ENCODE assay signal across 8 cellular contexts in the genomic region with DNA sequence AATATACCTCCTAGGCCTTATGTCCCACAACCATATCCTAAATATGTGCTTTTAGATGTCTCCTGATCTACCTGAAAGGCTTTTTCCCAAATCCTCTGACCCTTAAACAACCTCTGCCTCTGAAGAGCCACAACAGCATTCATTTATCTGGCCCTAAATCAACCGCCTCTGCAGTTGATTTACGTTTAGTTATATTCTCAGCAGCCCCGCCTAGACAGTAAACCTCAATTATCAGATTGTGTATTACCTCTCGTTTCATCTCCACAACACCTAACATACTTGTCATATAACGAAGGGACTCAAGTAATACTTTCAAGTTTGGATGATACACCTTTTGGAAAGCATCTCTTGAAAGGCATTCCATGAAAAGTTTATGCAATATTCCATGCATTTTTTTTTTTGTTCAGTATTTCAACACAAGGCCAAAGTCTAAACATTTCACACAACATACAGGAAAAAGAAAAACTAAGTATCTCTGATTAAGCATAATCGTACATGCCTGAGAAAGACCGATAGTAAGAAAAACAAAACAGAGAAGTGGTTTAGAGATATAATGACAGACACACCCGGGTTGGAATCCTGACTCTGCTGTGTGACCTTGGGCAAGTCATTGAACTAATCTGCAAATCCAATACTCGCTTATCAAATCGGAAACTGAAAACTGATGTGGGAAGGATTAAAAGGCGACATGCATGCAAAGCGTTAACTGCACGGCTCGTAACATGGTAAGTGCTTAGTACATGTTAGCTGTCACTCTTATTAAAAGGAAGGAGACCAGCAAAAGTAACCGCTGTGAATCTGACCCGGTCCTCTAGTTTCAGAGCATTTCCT. TPM values are rescaled to one million over a fixed set of nuclear protein-coding genes. Genes with fewer than 3 reads are reported as not detected.
DNase-seq lines count a peak whose midpoint lies in the region; ATAC-seq and TF ChIP-seq lines count a peak whose summit lies in the region.

No MANE protein-coding gene starts in this region.

- H3K4me1 Mint-ChIP-seq in activated T-cell treated with anti-CD3 and anti-CD28 coated beads, Interleukin-2, amount 50 U/mL, for 4 hours (ENCODE audit: low read depth), result peaks cover 53% of the 10 kb centered on the region

- intact Hi-C loops in Panc1 (cut with micrococcal nuclease; ENCODE audit: unreplicated experiment), result no loop called here

- no peaks in the 10 kb centered on the region for H3K9me3 Mint-ChIP-seq in activated T-cell treated with anti-CD3 and anti-CD28 coated beads, Interleukin-2, amount 50 U/mL, for 4 hours

- no peak for TF ChIP-seq CTCF in Panc1 (IDR thresholded peaks at IDR 0.05)

- in situ Hi-C loops in Panc1 (cut with HindIII; ENCODE audit: low pct_unique_long_range_greater_than_20kb, low sequenced_read_pairs), result no loop called here

- TSS peak; percentile 77 for BruUV-seq in Panc1 (replicated peaks; lab: Mats Ljungman, UMichigan)

- H3K27me3 Mint-ChIP-seq in activated T-cell treated with anti-CD3 and anti-CD28 coated beads, Interleukin-2, amount 50 U/mL, for 4 hours (ENCODE audit: low read depth), result no peaks in the 10 kb centered on the region

- peaks cover 8% of the 10 kb centered on the region for H3K4me1 ChIP-seq in Panc1 (ENCODE audit: control insufficient read depth, insufficient read depth, low read length)

- POLR2A ChIA-PET in Panc1 (lab: Charles Lee), result no interaction called here

- peak; percentile 23 to 39 for ATAC-seq in activated T-cell treated with anti-CD3 and anti-CD28 coated beads, Interleukin-2, amount 50 U/mL, for 4 hours
- no peak for ATAC-seq in Panc1
- ATAC-seq in HG02588 (IDR thresholded peaks at IDR 0.05; ENCODE audit: unreplicated experiment), result no peak
- ATAC-seq in GM21367 (IDR thresholded peaks at IDR 0.05; ENCODE audit: unreplicated experiment), result no peak

- H3K9me3 ChIP-seq in Panc1 (ENCODE audit: control insufficient read depth, insufficient read depth, low read depth, low read length), result no peaks in the 10 kb centered on the region

- peaks cover 17% of the 10 kb centered on the region for H3K36me3 Mint-ChIP-seq in activated T-cell treated with anti-CD3 and anti-CD28 coated beads, Interleukin-2, amount 50 U/mL, for 4 hours (ENCODE audit: insufficient read depth)

- H3K36me3 ChIP-seq in Panc1 (ENCODE audit: control insufficient read depth, insufficient read depth, low read length), result no peaks in the 10 kb centered on the region; the same call in 1 of the 2 replicates

- H3K27ac ChIP-seq in Panc1 (ENCODE audit: low read length), result peak overlapping the region; percentile 66; the same call in 1 of the 2 replicates

- DNase-seq in activated T-cell treated with anti-CD3 and anti-CD28 coated beads, Interleukin-2, amount 50 U/mL, for 4 hours, result no peak
- DNase-seq in activated T-cell treated with anti-CD3 and anti-CD28 coated beads, Interleukin-2, amount 50 U/mL, for 48 hours, result no peak
- DNase-seq in Panc1 (ENCODE audit: low read depth, low spot score) (no peak), fibroblast of peridontal ligament (ENCODE audit: extremely low read depth) (peak; percentile 3), skeletal muscle cell (ENCODE audit: low read depth) (no peak), HPDE6-E6E7 (ENCODE audit: extremely low spot score) (no peak)

- peak overlapping the region; percentile 95 for H3K4me3 Mint-ChIP-seq in activated T-cell treated with anti-CD3 and anti-CD28 coated beads, Interleukin-2, amount 50 U/mL, for 4 hours

- CTCF ChIA-PET in Panc1 (lab: Charles Lee), result no interaction called here

- H3K27me3 ChIP-seq in Panc1 (ENCODE audit: control insufficient read depth, insufficient read depth, low read length), result no peaks in the 10 kb centered on the region

- H3K4me3 ChIP-seq in Panc1 (ENCODE audit: low read depth in 2 of 2, low read length in 2 of 2) (peak overlapping the region; percentile 76 to 92), skeletal muscle cell (ENCODE audit: low read depth, low read length) (peak overlapping the region; percentile 95)

RNA-seq across cellular contexts. Expression of a gene that starts 0.8 kb away (rescaled TPM):
- total RNA-seq in activated T-cell treated with anti-CD3 and anti-CD28 coated beads, Interleukin-2, amount 50 U/mL, for 4 hours, result 10 to 100 TPM; 34.8 to 40.4 (median 36.5) TPM
- total RNA-seq in Panc1 (2021; ENCODE audit: unreplicated experiment), result 18.7 TPM
- polyA plus RNA-seq in Panc1 (2012; ENCODE audit: insufficient read length), result 12.3 TPM

RNA-seq across cellular contexts. Expression of a gene that starts 52.0 kb away (rescaled TPM):
- 10 to 100 TPM; 42.8 to 48.1 (median 46.1) TPM for total RNA-seq in activated T-cell treated with anti-CD3 and anti-CD28 coated beads, Interleukin-2, amount 50 U/mL, for 4 hours
- 22.8 TPM for total RNA-seq in Panc1 (2021; ENCODE audit: unreplicated experiment)
- 12.6 TPM for polyA plus RNA-seq in Panc1 (2012; ENCODE audit: insufficient read length)

Comparison
In these comparisons a context has a peak if more than half of its experiments do, and no peak if none do; other contexts are left out.
1. ATAC-seq: peak in activated T-cell treated with anti-CD3 and anti-CD28 coated beads, Interleukin-2, amount 50 U/mL, for 4 hours (2 of 2); none in Panc1 (single experiment), HG02588 (single experiment) and GM21367 (single experiment).